14 cellular contexts compared by ENCODE assay signal in genomic region chr10:103295391-103296044, GRCh38. TPM values are rescaled to one million over a fixed set of nuclear protein-coding genes. Genes with fewer than 3 reads are reported as not detected.
DNase-seq lines count a peak whose midpoint lies in the region; ATAC-seq and TF ChIP-seq lines count a peak whose summit lies in the region.
"Had no signal": no experiment of that assay in that cellular context is flagged by ENCODE, and none has a peak within 500 bp of the region (broad histone marks: within the 10 kb centered on the region; RNA-seq: fewer than 3 reads in every experiment).

No MANE protein-coding gene starts in this region.

- H3K4me1 Mint-ChIP-seq in activated naive CD4-positive, alpha-beta T cell treated with anti-CD3 and anti-CD28 coated beads, Interleukin-2, amount 10 ng/mL, durations not matched to agents 7 days and 5 days = no peaks in the 10 kb centered on the region
- no peaks in the 10 kb centered on the region for H3K4me1 Mint-ChIP-seq in activated T-cell treated with anti-CD3 and anti-CD28 coated beads, Interleukin-2, amount 50 U/mL, for 4 hours (ENCODE audit: low read depth)

- H3K27ac ChIP-seq in HEK293 (ENCODE audit: extremely low read depth, low read depth, low read length) = no peak overlapping the region
- H3K27ac ChIP-seq: epithelial cell of prostate, HL-60, lower lobe of right lung had no signal

- ATAC-seq in GM18867 (IDR thresholded peaks at IDR 0.05; ENCODE audit: unreplicated experiment) = no peak
- no peak for ATAC-seq in activated T-cell treated with anti-CD3 and anti-CD28 coated beads, Interleukin-2, amount 50 U/mL, for 4 hours
- ATAC-seq: lower lobe of right lung had no signal

- H3K36me3 Mint-ChIP-seq in activated naive CD4-positive, alpha-beta T cell treated with anti-CD3 and anti-CD28 coated beads, Interleukin-2, amount 10 ng/mL, durations not matched to agents 7 days and 5 days = peaks cover 2% of the 10 kb centered on the region
- H3K36me3 Mint-ChIP-seq in activated T-cell treated with anti-CD3 and anti-CD28 coated beads, Interleukin-2, amount 50 U/mL, for 4 hours (ENCODE audit: insufficient read depth) = no peaks in the 10 kb centered on the region

- POLR2A ChIA-PET in HEK293 (lab: Yijun Ruan, JAX) = interaction anchor here (0.7 to 1.2 kb wide), 2 partner anchors 13 to 55 kb away, joined by 3 read pairs; partner anchors contain the start of gene PCGF6

- H3K27me3 Mint-ChIP-seq in activated naive CD4-positive, alpha-beta T cell treated with anti-CD3 and anti-CD28 coated beads, Interleukin-2, amount 10 ng/mL, durations not matched to agents 7 days and 5 days = peaks cover 7% of the 10 kb centered on the region
- H3K27me3 Mint-ChIP-seq in activated T-cell treated with anti-CD3 and anti-CD28 coated beads, Interleukin-2, amount 50 U/mL, for 4 hours (ENCODE audit: low read depth) = peaks cover 9% of the 10 kb centered on the region

- no peak overlapping the region for H3K4me3 Mint-ChIP-seq in activated naive CD4-positive, alpha-beta T cell treated with anti-CD3 and anti-CD28 coated beads, Interleukin-2, amount 10 ng/mL, durations not matched to agents 7 days and 5 days
- no peak overlapping the region for H3K4me3 Mint-ChIP-seq in activated T-cell treated with anti-CD3 and anti-CD28 coated beads, Interleukin-2, amount 50 U/mL, for 4 hours

- no peaks in the 10 kb centered on the region for H3K9me3 Mint-ChIP-seq in activated naive CD4-positive, alpha-beta T cell treated with anti-CD3 and anti-CD28 coated beads, Interleukin-2, amount 10 ng/mL, durations not matched to agents 7 days and 5 days
- no peaks in the 10 kb centered on the region for H3K9me3 Mint-ChIP-seq in activated T-cell treated with anti-CD3 and anti-CD28 coated beads, Interleukin-2, amount 50 U/mL, for 4 hours

- CTCF ChIA-PET in HEK293 (lab: Yijun Ruan, JAX) = no interaction called here
- CTCF ChIA-PET in activated naive CD4-positive, alpha-beta T cell treated with anti-CD3 and anti-CD28 coated beads, Interleukin-2, amount 10 ng/mL, durations not matched to agents 7 days and 5 days (lab: Charles Lee) = no interaction called here

- H3K36me3 ChIP-seq in HEK293 (ENCODE audit: control insufficient read depth in 2 of 2, insufficient read depth in 1 of 2, low read length in 2 of 2) = peaks cover 0 to 4% of the 10 kb centered on the region in 2 experiments; a peak in 1 of 3 replicates
- H3K36me3 ChIP-seq: lower lobe of right lung had no signal

- no peak overlapping the region for H3K4me3 ChIP-seq in HEK293 (ENCODE audit: low read depth, low read length)
- H3K4me3 ChIP-seq: lower lobe of right lung had no signal

- peak; percentile 40 for DNase-seq in A172 (ENCODE audit: low spot score)
- peak; percentile 58 for DNase-seq in astrocyte of the hippocampus (ENCODE audit: low read depth, low spot score)
- peak; percentile 52 for DNase-seq in hepatic stellate cell (ENCODE audit: low spot score)
- DNase-seq in activated naive CD4-positive, alpha-beta T cell treated with anti-CD3 and anti-CD28 coated beads, Interleukin-2, amount 10 ng/mL, durations not matched to agents 7 days and 5 days = no peak
- no peak for DNase-seq in activated T-cell treated with anti-CD3 and anti-CD28 coated beads, Interleukin-2, amount 50 U/mL, for 4 hours
- DNase-seq in NCI-H187 treated with DMSO at 0.1 percent for 48 hours (lab: John Stamatoyannopoulos, UW) = no peak
- DNase-seq: activated gamma-delta T cell, Calu3, cerebellar nuclear complex, lower lobe of right lung had no signal

- no peak overlapping the region for H3K27ac Mint-ChIP-seq in activated naive CD4-positive, alpha-beta T cell treated with anti-CD3 and anti-CD28 coated beads, Interleukin-2, amount 10 ng/mL, durations not matched to agents 7 days and 5 days

- no peak for TF ChIP-seq CTCF in HEK293 (tag by site-specific recombination; IDR thresholded peaks at IDR 0.05)

- no peaks in the 10 kb centered on the region for H3K4me1 ChIP-seq in HEK293 (ENCODE audit: control insufficient read depth, insufficient read depth, low read length)
- H3K4me1 ChIP-seq: lower lobe of right lung had no signal

- H3K9me3 ChIP-seq in HEK293 (ENCODE audit: control insufficient read depth, insufficient read depth, low read depth, low read length) = no peaks in the 10 kb centered on the region
- H3K9me3 ChIP-seq: lower lobe of right lung had no signal

TF ChIP-seq in HEK293, 187 proteins besides CTCF, POLR2A, EP300 and RAD21:
- no peak for TF ChIP-seq ZNF10 (tag by site-specific recombination; IDR thresholded peaks at IDR 0.05)
- TF ChIP-seq ZSCAN4 (tag by site-specific recombination; IDR thresholded peaks at IDR 0.05) = 0 out of 2 replicates have a peak, but pooled peaks have one; percentile 39

RNA-seq across cellular contexts. Expression of gene INA, which starts 18.6 kb away (rescaled TPM):
- not detected in 2 replicates for total RNA-seq in A172 (2014; rRNA removed; shearing (Covaris generic))
- total RNA-seq in activated T-cell treated with anti-CD3 and anti-CD28 coated beads, Interleukin-2, amount 50 U/mL, for 4 hours = under 1 TPM; 0.27 to 0.38 (median 0.32) TPM
- total RNA-seq: lower lobe of right lung had no signal

RNA-seq across cellular contexts. Expression of gene RPEL1, which starts 49.8 kb away (rescaled TPM):
- 0.05 and 0.17 TPM in 2 replicates for total RNA-seq in A172 (2014; rRNA removed; shearing (Covaris generic))
- total RNA-seq in activated T-cell treated with anti-CD3 and anti-CD28 coated beads, Interleukin-2, amount 50 U/mL, for 4 hours = under 1 TPM in 1 of 3 donors, not detected in 2; 0.18 TPM

RNA-seq across cellular contexts. Expression of gene PCGF6, which starts 55.4 kb away (rescaled TPM):
- 42.0 and 42.8 TPM in 2 replicates for total RNA-seq in A172 (2014; rRNA removed; shearing (Covaris generic))
- total RNA-seq in activated T-cell treated with anti-CD3 and anti-CD28 coated beads, Interleukin-2, amount 50 U/mL, for 4 hours = 10 to 100 TPM; 15.8 to 18.1 (median 16.9) TPM

Comparison
In these comparisons a context has a peak if more than half of its experiments do, and no peak if none do; other contexts are left out.
1. DNase-seq: peak in A172 (single experiment), astrocyte of the hippocampus (single experiment) and hepatic stellate cell (single experiment); none in activated naive CD4-positive, alpha-beta T cell treated with anti-CD3 and anti-CD28 coated beads, Interleukin-2, amount 10 ng/mL, durations not matched to agents 7 days and 5 days (single experiment), activated T-cell treated with anti-CD3 and anti-CD28 coated beads, Interleukin-2, amount 50 U/mL, for 4 hours (single experiment) and NCI-H187 treated with DMSO at 0.1 percent for 48 hours (single experiment).